Comparison of ENCODE assay signal across 11 cellular contexts in genomic region chr1:227447531-227447990, GRCh38.
DNase-seq lines count a peak whose midpoint lies in the region; ATAC-seq and TF ChIP-seq lines count a peak whose summit lies in the region.
"Had no signal": no experiment of that assay in that cellular context is flagged by ENCODE, and none has a peak within 500 bp of the region (broad histone marks: within the 10 kb centered on the region; RNA-seq: fewer than 3 reads in every experiment).

No MANE protein-coding gene starts in this region.

- H3K4me3 ChIP-seq in liver (ENCODE audit: low read depth in 1 of 3, low read length in 3 of 3) (no peak overlapping the region), upper lobe of right lung (peak overlapping the region; percentile 13)
- H3K4me3 ChIP-seq: uterus had no signal

- H3K36me3 ChIP-seq in liver (ENCODE audit: control insufficient read depth in 4 of 4, insufficient read depth in 3 of 4, low read depth in 1 of 4, low read length in 3 of 4) (no peaks in the 10 kb centered on the region), upper lobe of right lung (no peaks in the 10 kb centered on the region)
- H3K36me3 ChIP-seq: uterus had no signal

- 48% methylated on average over 25 of the region's 25 CpGs for WGBS in liver

- ATAC-seq in upper lobe of right lung (peak; percentile 69), HG03460 (IDR thresholded peaks at IDR 0.05; ENCODE audit: unreplicated experiment) (no peak)

- H3K9me3 ChIP-seq in liver (ENCODE audit: control insufficient read depth in 4 of 4, low read length in 3 of 4), result peaks cover 0 to 2% (median 0%) of the 10 kb centered on the region in 4 donors
- no peaks in the 10 kb centered on the region for H3K9me3 ChIP-seq in upper lobe of right lung
- H3K9me3 ChIP-seq: uterus had no signal

- H3K27ac ChIP-seq in liver (ENCODE audit: low read depth in 1 of 2, low read length in 2 of 2) (no peak overlapping the region), upper lobe of right lung (no peak overlapping the region)
- H3K27ac ChIP-seq: uterus had no signal

- H3K27me3 ChIP-seq in liver (ENCODE audit: control insufficient read depth in 4 of 4, insufficient read depth in 4 of 4, low read length in 3 of 4) (no peaks in the 10 kb centered on the region), upper lobe of right lung (no peaks in the 10 kb centered on the region)
- H3K27me3 ChIP-seq: uterus had no signal

- no peaks in the 10 kb centered on the region for H3K4me1 ChIP-seq in liver (ENCODE audit: control insufficient read depth in 4 of 4, insufficient read depth in 4 of 4, low read length in 3 of 4)
- H3K4me1 ChIP-seq in upper lobe of right lung, result no peaks in the 10 kb centered on the region
- H3K4me1 ChIP-seq: uterus had no signal

- intact Hi-C loops in upper lobe of right lung (cut with DNase I), result no loop called here

- TF ChIP-seq RAD21 in liver (IDR thresholded peaks at IDR 0.05), result peak; percentile 57 to 60

- DNase-seq in SHP77 (lab: John Stamatoyannopoulos, UW) (peak; percentile 18 to 40), SHP77 treated with DMSO at 0.1 percent for 48 hours (lab: John Stamatoyannopoulos, UW) (no peak), dermis blood vessel endothelial cell (peak; percentile 74), upper lobe of right lung (peak; percentile 68), inferior parietal cortex (ENCODE audit: extremely low spot score) (no peak)
- DNase-seq in activated effector memory CD4-positive, alpha-beta T cell treated with anti-CD3 and anti-CD28 coated beads, Interleukin-2, amount 50 U/mL, for 16 hours, result no peak
- DNase-seq: NCI-H2029 treated with DMSO at 0.1 percent for 48 hours, T-helper 2 cell had no signal

- TF ChIP-seq CTCF in liver (IDR thresholded peaks at IDR 0.05; ENCODE audit: low read depth, low read length, missing input control), result peak; percentile 46
- TF ChIP-seq CTCF in upper lobe of right lung (IDR thresholded peaks at IDR 0.05), result peak; percentile 67

- no peak overlapping the region for H3K9ac ChIP-seq in liver (ENCODE audit: low read depth in 1 of 2, low read length in 2 of 2)

TF ChIP-seq in liver, 16 proteins besides CTCF, POLR2A, EP300 and RAD21:
- TF ChIP-seq HNF4A (conservative IDR thresholded peaks at IDR 0.05) (no peak), REST (IDR thresholded peaks at IDR 0.05) (peak; percentile 43)

Comparison
In these comparisons a context has a peak if more than half of its experiments do, and no peak if none do; other contexts are left out.
1. DNase-seq: peak in SHP77 (2 of 2), dermis blood vessel endothelial cell (single experiment) and upper lobe of right lung (single experiment); none in SHP77 treated with DMSO at 0.1 percent for 48 hours (single experiment), inferior parietal cortex (single experiment) and activated effector memory CD4-positive, alpha-beta T cell treated with anti-CD3 and anti-CD28 coated beads, Interleukin-2, amount 50 U/mL, for 16 hours (single experiment).